In genomic region chr9:134196911-134197310, GRCh38 we compare ENCODE assay signal across 29 cellular contexts. TPM values are rescaled to one million over a fixed set of nuclear protein-coding genes. Genes with fewer than 3 reads are reported as not detected.
"Had no signal": no experiment of that assay in that cellular context is flagged by ENCODE, and none has a peak within 500 bp of the region (broad histone marks: within the 10 kb centered on the region; RNA-seq: fewer than 3 reads in every experiment).

No MANE protein-coding gene starts in this region.

- H3K9me3 ChIP-seq: esophagus squamous epithelium, gastrocnemius medialis, lower lobe of right lung, ovary, psoas muscle had no signal

- DNase-seq: activated CD4-positive, alpha-beta memory T cell treated with anti-CD3 and anti-CD28 coated beads, Interleukin-2, amount 10 ng/mL, durations not matched to agents 7 days and 5 days; activated CD4-positive, alpha-beta T cell treated with anti-CD3 and anti-CD28 coated beads for 4 hours; activated CD4-positive, CD25-positive, alpha-beta regulatory T cell; activated gamma-delta T cell; brain microvascular endothelial cell; caudate nucleus; effector memory CD8-positive, alpha-beta T cell; esophagus squamous epithelium; gastrocnemius medialis; hypothalamus; left cardiac atrium; naive B cell; stimulated activated CD4-positive, alpha-beta T cell treated with anti-CD3 and anti-CD28 coated beads, Interleukin-2, amount 100 ng/mL, for 24 hours; stimulated activated naive CD8-positive, alpha-beta T cell treated with anti-CD3 and anti-CD28 coated beads, Interleukin-15, amount 100 ng/mL, for 72 hours; T-cell had no signal

- FAIRE-seq: colon, urothelium cell line had no signal

- H3K4me3 Mint-ChIP-seq: activated CD4-positive, alpha-beta memory T cell treated with anti-CD3 and anti-CD28 coated beads, Interleukin-2, amount 10 ng/mL, durations not matched to agents 7 days and 5 days; activated T-helper 1 cell treated with anti-CD3 and anti-CD28 coated beads, Interleukin-12 subunit alpha, Interleukin-12 subunit beta, Interleukin-2, Interleukin-4 antibody, amounts not matched to agents 30 ng/mL and 10 ng/mL and 1 ng/mL, durations not matched to agents 14 hours and 24 hours and 36 hours; stimulated activated effector memory CD8-positive, alpha-beta T cell treated with anti-CD3 and anti-CD28 coated beads, Interleukin-12 subunit alpha, Interleukin-12 subunit beta, amount 100 ng/mL, for 72 hours; stimulated activated naive CD8-positive, alpha-beta T cell treated with anti-CD3 and anti-CD28 coated beads, Interleukin-15, amount 100 ng/mL, for 72 hours had no signal

- H3K27me3 ChIP-seq: ascending aorta, brain microvascular endothelial cell, dorsolateral prefrontal cortex, gastrocnemius medialis, ovary, right atrium auricular region, tibial nerve had no signal

- H3K4me1 ChIP-seq: ascending aorta, esophagus squamous epithelium, gastrocnemius medialis, psoas muscle, right atrium auricular region, tibial nerve had no signal

- H3K27me3 Mint-ChIP-seq: stimulated activated naive CD8-positive, alpha-beta T cell treated with anti-CD3 and anti-CD28 coated beads, Interleukin-15, amount 100 ng/mL, for 72 hours; T-cell had no signal

- H3K27ac Mint-ChIP-seq: activated CD4-positive, alpha-beta memory T cell treated with anti-CD3 and anti-CD28 coated beads, Interleukin-2, amount 10 ng/mL, durations not matched to agents 7 days and 5 days; activated T-helper 1 cell treated with anti-CD3 and anti-CD28 coated beads, Interleukin-12 subunit alpha, Interleukin-12 subunit beta, Interleukin-2, Interleukin-4 antibody, amounts not matched to agents 30 ng/mL and 10 ng/mL and 1 ng/mL, durations not matched to agents 14 hours and 24 hours and 36 hours; stimulated activated effector memory CD8-positive, alpha-beta T cell treated with anti-CD3 and anti-CD28 coated beads, Interleukin-12 subunit alpha, Interleukin-12 subunit beta, amount 100 ng/mL, for 72 hours; stimulated activated naive CD8-positive, alpha-beta T cell treated with anti-CD3 and anti-CD28 coated beads, Interleukin-15, amount 100 ng/mL, for 72 hours had no signal

- H3K4me3 ChIP-seq: ascending aorta, dorsolateral prefrontal cortex, esophagus squamous epithelium, gastrocnemius medialis, lower lobe of right lung, ovary, psoas muscle, right atrium auricular region, skin epidermis, tibial nerve had no signal

- ATAC-seq: activated naive CD4-positive, alpha-beta T cell treated with anti-CD3 and anti-CD28 coated beads, Interleukin-2, amount 50 U/mL, for 72 hours; effector memory CD8-positive, alpha-beta T cell; gastrocnemius medialis; left cardiac atrium; lower lobe of right lung; psoas muscle; stimulated activated effector memory CD8-positive, alpha-beta T cell treated with anti-CD3 and anti-CD28 coated beads, Interleukin-12 subunit alpha, Interleukin-12 subunit beta, amount 100 ng/mL, for 72 hours; stimulated activated naive CD8-positive, alpha-beta T cell treated with anti-CD3 and anti-CD28 coated beads, Interleukin-15, amount 100 ng/mL, for 72 hours; T-cell had no signal

- H3K27ac ChIP-seq: ascending aorta, brain microvascular endothelial cell, dorsolateral prefrontal cortex, esophagus squamous epithelium, gastrocnemius medialis, lower lobe of right lung, ovary, psoas muscle, right atrium auricular region, skin epidermis, tibial nerve had no signal

- H3K36me3 Mint-ChIP-seq: activated naive CD4-positive, alpha-beta T cell treated with anti-CD3 and anti-CD28 coated beads, Interleukin-2, amount 50 U/mL, for 72 hours; stimulated activated effector memory CD8-positive, alpha-beta T cell treated with anti-CD3 and anti-CD28 coated beads, Interleukin-12 subunit alpha, Interleukin-12 subunit beta, amount 100 ng/mL, for 72 hours; T-cell had no signal

- H3K36me3 ChIP-seq: ascending aorta, brain microvascular endothelial cell, esophagus squamous epithelium, gastrocnemius medialis, lower lobe of right lung, ovary, right atrium auricular region, tibial nerve had no signal

- H3K9me3 Mint-ChIP-seq: activated CD4-positive, alpha-beta memory T cell treated with anti-CD3 and anti-CD28 coated beads, Interleukin-2, amount 10 ng/mL, durations not matched to agents 7 days and 5 days; activated naive CD4-positive, alpha-beta T cell treated with anti-CD3 and anti-CD28 coated beads, Interleukin-2, amount 50 U/mL, for 72 hours; activated T-helper 1 cell treated with anti-CD3 and anti-CD28 coated beads, Interleukin-12 subunit alpha, Interleukin-12 subunit beta, Interleukin-2, Interleukin-4 antibody, amounts not matched to agents 30 ng/mL and 10 ng/mL and 1 ng/mL, durations not matched to agents 14 hours and 24 hours and 36 hours; effector memory CD8-positive, alpha-beta T cell; naive B cell; stimulated activated effector memory CD8-positive, alpha-beta T cell treated with anti-CD3 and anti-CD28 coated beads, Interleukin-12 subunit alpha, Interleukin-12 subunit beta, amount 100 ng/mL, for 72 hours; stimulated activated naive CD8-positive, alpha-beta T cell treated with anti-CD3 and anti-CD28 coated beads, Interleukin-15, amount 100 ng/mL, for 72 hours; T-cell had no signal

RNA-seq across cellular contexts. Expression of gene RNU6ATAC, which starts 32.5 kb away (rescaled TPM):
- total RNA-seq: ascending aorta, esophagus squamous epithelium, gastrocnemius medialis, right atrium auricular region, tibial nerve had no signal
- polyA plus RNA-seq: adipose tissue, ovary, psoas muscle had no signal
